11 cellular contexts compared by ENCODE assay signal in the genomic region with DNA sequence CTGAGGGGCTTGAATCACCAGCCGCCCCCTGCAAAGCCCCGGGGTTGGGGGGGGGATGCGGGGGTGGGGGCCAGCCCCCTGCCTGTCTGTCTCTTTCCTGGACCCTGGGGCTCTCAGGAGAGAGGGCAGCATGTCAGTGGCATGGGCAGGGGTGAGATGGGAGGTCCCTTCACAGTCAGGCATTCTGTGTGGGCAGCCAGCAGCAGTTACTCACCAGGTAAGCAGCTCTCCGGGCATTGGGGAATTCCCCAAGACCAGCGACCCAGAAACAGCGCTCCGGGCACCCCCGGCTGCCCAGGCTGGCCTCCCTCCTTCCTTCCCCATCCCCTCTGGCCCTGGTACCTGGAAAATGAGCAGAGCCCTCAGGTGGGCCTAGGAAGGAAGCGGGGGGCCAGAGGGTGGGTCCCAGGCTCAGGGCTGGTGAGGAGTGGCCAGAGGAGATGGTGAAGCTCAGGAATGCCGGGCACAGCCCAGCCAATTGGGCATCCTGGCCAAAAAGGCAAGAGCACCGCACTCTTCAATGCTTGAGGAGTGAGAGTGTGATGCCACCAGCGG. TPM values are rescaled to one million over a fixed set of nuclear protein-coding genes. Genes with fewer than 3 reads are reported as not detected.
DNase-seq lines count a peak whose midpoint lies in the region; ATAC-seq and TF ChIP-seq lines count a peak whose summit lies in the region.
"Had no signal": no experiment of that assay in that cellular context is flagged by ENCODE, and none has a peak within 500 bp of the region (broad histone marks: within the 10 kb centered on the region; RNA-seq: fewer than 3 reads in every experiment).

No MANE protein-coding gene starts in this region.

- no peaks in the 10 kb centered on the region for H3K9me3 ChIP-seq in mesenchymal stem cell (ENCODE audit: control insufficient read depth, low read length)

- peaks cover 74% of the 10 kb centered on the region for H3K4me1 ChIP-seq in mesenchymal stem cell (ENCODE audit: control insufficient read depth, insufficient read depth, low read depth, low read length)

- no peaks in the 10 kb centered on the region for H3K27me3 ChIP-seq in mesenchymal stem cell (ENCODE audit: control insufficient read depth in 1 of 2, insufficient read depth in 1 of 2, low read length in 2 of 2)

- H3K27ac Mint-ChIP-seq in HFFc6 = no peak overlapping the region
- H3K27ac Mint-ChIP-seq in activated naive CD8-positive, alpha-beta T cell treated with anti-CD3 and anti-CD28 coated beads, Interleukin-2, amount 50 U/mL, for 24 hours = peak overlapping the region; percentile 80
- H3K27ac Mint-ChIP-seq: effector memory CD8-positive, alpha-beta T cell had no signal

- no peak overlapping the region for H3K4ac ChIP-seq in mesenchymal stem cell (ENCODE audit: low read depth in 1 of 2, low read length in 2 of 2)

- no peak overlapping the region for H3K4me3 ChIP-seq in AG10803 (ENCODE audit: low read length)
- H3K4me3 ChIP-seq in mesenchymal stem cell (ENCODE audit: insufficient read depth in 1 of 2, low read depth in 1 of 2, low read length in 2 of 2) = no peak overlapping the region

- H3K4me1 Mint-ChIP-seq in HFFc6 (ENCODE audit: low read depth) = peaks cover 30% of the 10 kb centered on the region
- H3K4me1 Mint-ChIP-seq in activated naive CD8-positive, alpha-beta T cell treated with anti-CD3 and anti-CD28 coated beads, Interleukin-2, amount 50 U/mL, for 24 hours = peaks cover 60% of the 10 kb centered on the region

- H3K4me3 Mint-ChIP-seq in HFFc6 = no peak overlapping the region
- no peak overlapping the region for H3K4me3 Mint-ChIP-seq in activated naive CD8-positive, alpha-beta T cell treated with anti-CD3 and anti-CD28 coated beads, Interleukin-2, amount 50 U/mL, for 24 hours
- H3K4me3 Mint-ChIP-seq: effector memory CD8-positive, alpha-beta T cell had no signal

- H3K4me2 ChIP-seq in mesenchymal stem cell (ENCODE audit: low read length, poor library complexity, severe bottlenecking) = no peak overlapping the region

- WGBS in mesenchymal stem cell = 68% methylated on average over 9 of the region's 12 CpGs

- H3K9me3 Mint-ChIP-seq in HFFc6 = no peaks in the 10 kb centered on the region
- no peaks in the 10 kb centered on the region for H3K9me3 Mint-ChIP-seq in activated naive CD8-positive, alpha-beta T cell treated with anti-CD3 and anti-CD28 coated beads, Interleukin-2, amount 50 U/mL, for 24 hours
- H3K9me3 Mint-ChIP-seq: effector memory CD8-positive, alpha-beta T cell had no signal

- no peaks in the 10 kb centered on the region for H3K36me3 ChIP-seq in mesenchymal stem cell (ENCODE audit: control insufficient read depth in 1 of 2, insufficient read depth in 2 of 2, low read depth in 1 of 2, low read length in 2 of 2)

- no peak overlapping the region for H2AFZ ChIP-seq in mesenchymal stem cell (ENCODE audit: low read depth, low read length)

- no peak overlapping the region for H3K14ac ChIP-seq in mesenchymal stem cell (ENCODE audit: low read length in 2 of 2)

- no peak for TF ChIP-seq CTCF in AG10803 (conservative IDR thresholded peaks at IDR 0.05; ENCODE audit: low read length)
- TF ChIP-seq CTCF in HFFc6 (IDR thresholded peaks at IDR 0.05) = no peak

- DNase-seq in AG10803 (ENCODE audit: low read depth) = peak; percentile 38
- peak; percentile 48 for DNase-seq in HFFc6
- peak; percentile 69 for DNase-seq in activated naive CD8-positive, alpha-beta T cell treated with anti-CD3 and anti-CD28 coated beads, Interleukin-2, amount 50 U/mL, for 24 hours
- peak; percentile 46 for DNase-seq in mesenchymal stem cell
- DNase-seq in GF-D8 (lab: John Stamatoyannopoulos, UW) = no peak
- no peak for DNase-seq in NCI-H69 (lab: John Stamatoyannopoulos, UW)
- DNase-seq: effector memory CD8-positive, alpha-beta T cell; retina had no signal

- no peak overlapping the region for H4K8ac ChIP-seq in mesenchymal stem cell (ENCODE audit: low read length)

- peaks cover 1% of the 10 kb centered on the region for H3K79me1 ChIP-seq in mesenchymal stem cell (replicated peaks; ENCODE audit: low read length, poor library complexity, severe bottlenecking)

- H3K23ac ChIP-seq in mesenchymal stem cell (ENCODE audit: low read length in 2 of 2) = no peak overlapping the region

- H3K36me3 Mint-ChIP-seq in HFFc6 (ENCODE audit: low read depth) = no peaks in the 10 kb centered on the region
- H3K36me3 Mint-ChIP-seq in activated naive CD8-positive, alpha-beta T cell treated with anti-CD3 and anti-CD28 coated beads, Interleukin-2, amount 50 U/mL, for 24 hours (ENCODE audit: low read depth) = peaks cover 4% of the 10 kb centered on the region

- H2AK5ac ChIP-seq in mesenchymal stem cell (ENCODE audit: low read length, severe bottlenecking) = peak overlapping the region; percentile 100

- no peak overlapping the region for H2BK15ac ChIP-seq in mesenchymal stem cell (ENCODE audit: low read depth, poor library complexity, severe bottlenecking)

- peak overlapping the region in 1 of 2 experiments; percentile 7 for H2BK12ac ChIP-seq in mesenchymal stem cell (ENCODE audit: low read length in 2 of 2)

- no peak overlapping the region for H4K91ac ChIP-seq in mesenchymal stem cell (ENCODE audit: low read length)

- peak overlapping the region; percentile 63 for H2BK5ac ChIP-seq in mesenchymal stem cell (ENCODE audit: low read depth, low read length, poor library complexity, severe bottlenecking)

- no peak overlapping the region for H2BK120ac ChIP-seq in mesenchymal stem cell (ENCODE audit: low read depth, low read length)

- H3K27ac ChIP-seq in mesenchymal stem cell (ENCODE audit: low read length, poor library complexity, severe bottlenecking) = peak overlapping the region; percentile 98

- peak overlapping the region in 1 of 2 experiments; percentile 4 for H3K18ac ChIP-seq in mesenchymal stem cell (ENCODE audit: low read depth in 1 of 2, low read length in 2 of 2)

- no peak overlapping the region for H3K9ac ChIP-seq in mesenchymal stem cell (ENCODE audit: low read length)

- ATAC-seq in activated naive CD8-positive, alpha-beta T cell treated with anti-CD3 and anti-CD28 coated beads, Interleukin-2, amount 50 U/mL, for 24 hours = peak; percentile 63
- no peak for ATAC-seq in GM19023 (IDR thresholded peaks at IDR 0.05; ENCODE audit: unreplicated experiment)
- ATAC-seq in HG03439 (IDR thresholded peaks at IDR 0.05; ENCODE audit: unreplicated experiment) = no peak
- ATAC-seq: effector memory CD8-positive, alpha-beta T cell; left colon had no signal

- peaks cover 4% of the 10 kb centered on the region; the same call in 1 of the 2 replicates for H3K27me3 Mint-ChIP-seq in HFFc6 (ENCODE audit: insufficient read depth)
- H3K27me3 Mint-ChIP-seq in activated naive CD8-positive, alpha-beta T cell treated with anti-CD3 and anti-CD28 coated beads, Interleukin-2, amount 50 U/mL, for 24 hours = no peaks in the 10 kb centered on the region

RNA-seq across cellular contexts. Expression of a gene that starts 4.2 kb away (rescaled TPM):
- 1 to 10 TPM in 4 of 6 experiments, under 1 TPM in 2; 0.40 to 2.2 (median 1.1) TPM for total RNA-seq in HFFc6 (2021; fragmentation: NEBNext Ultra II Directional; extraction: Animal tissue kit (Norgen Biotek cat#: 25700))
- 10.2 TPM for polyA plus RNA-seq in mesenchymal stem cell (2013, experiment 1 of 2)
- polyA plus RNA-seq in mesenchymal stem cell (2013, experiment 2 of 2) = 9.7 TPM

RNA-seq across cellular contexts. Expression of a gene that starts 15.9 kb away (rescaled TPM):
- total RNA-seq in HFFc6 (2021; fragmentation: NEBNext Ultra II Directional; extraction: Animal tissue kit (Norgen Biotek cat#: 25700)) = not detected
- polyA plus RNA-seq in mesenchymal stem cell (2013, experiment 1 of 2) = not detected
- polyA plus RNA-seq in mesenchymal stem cell (2013, experiment 2 of 2) = not detected

RNA-seq across cellular contexts. Expression of a gene that starts 38.5 kb away (rescaled TPM):
- 1 to 10 TPM; 4.5 to 8.1 (median 5.7) TPM for total RNA-seq in HFFc6 (2021; fragmentation: NEBNext Ultra II Directional; extraction: Animal tissue kit (Norgen Biotek cat#: 25700))
- 9.7 TPM for polyA plus RNA-seq in mesenchymal stem cell (2013, experiment 1 of 2)
- 8.7 TPM for polyA plus RNA-seq in mesenchymal stem cell (2013, experiment 2 of 2)

Comparison
In these comparisons a context has a peak if more than half of its experiments do, and no peak if none do; other contexts are left out.
1. DNase-seq: peak in AG10803 (single experiment), HFFc6 (single experiment), activated naive CD8-positive, alpha-beta T cell treated with anti-CD3 and anti-CD28 coated beads, Interleukin-2, amount 50 U/mL, for 24 hours (single experiment) and mesenchymal stem cell (single experiment); none in GF-D8 (single experiment) and NCI-H69 (single experiment).